Comparison of ENCODE assay signal across 14 cellular contexts in genomic region chr2:100141906-100142305, GRCh38. TPM values are rescaled to one million over a fixed set of nuclear protein-coding genes. Genes with fewer than 3 reads are reported as not detected.
A peak's percentile ranks its signal among the peaks of the same experiment; 100 is the strongest.
DNase-seq lines count a peak whose midpoint lies in the region; ATAC-seq and TF ChIP-seq lines count a peak whose summit lies in the region.
"Had no signal": no experiment of that assay in that cellular context is flagged by ENCODE, and none has a peak within 500 bp of the region (broad histone marks: within the 10 kb centered on the region; RNA-seq: fewer than 3 reads in every experiment).

No MANE protein-coding gene starts in this region.

- H3K9ac ChIP-seq in SU-DHL-6 (ENCODE audit: low read length), result peak overlapping the region; percentile 91

- no peaks in the 10 kb centered on the region for H3K27me3 ChIP-seq in SU-DHL-6 (ENCODE audit: low read length)
- H3K27me3 ChIP-seq: thyroid gland had no signal

- H3K79me2 ChIP-seq in SU-DHL-6 (ENCODE audit: insufficient read depth, low read length), result peaks cover 52% of the 10 kb centered on the region

- H3K9me2 ChIP-seq in SU-DHL-6 (replicated peaks; ENCODE audit: insufficient read depth, low read length), result no peaks in the 10 kb centered on the region

- DNase-seq in activated CD4-positive, CD25-positive, alpha-beta regulatory T cell treated with anti-CD3 and anti-CD28 coated beads, Interleukin-2, amount 50 U/mL, for 72 hours, result no peak
- no peak for DNase-seq in natural killer cell
- no peak for DNase-seq in NCI-H1436 (lab: John Stamatoyannopoulos, UW)
- no peak for DNase-seq in DMS79 treated with DMSO at 0.1 percent for 48 hours (lab: John Stamatoyannopoulos, UW)
- DNase-seq in pons (ENCODE audit: low spot score), result no peak
- DNase-seq: H9, NCI-H2107, PC-3, right cardiac atrium, T1000, thyroid gland had no signal

- peak overlapping the region in 1 of 2 donors; percentile 57 for H3K27ac Mint-ChIP-seq in natural killer cell
- H3K27ac Mint-ChIP-seq: H9 had no signal

- peaks cover 3% of the 10 kb centered on the region; the same call in 1 of the 2 replicates for H3F3A ChIP-seq in SU-DHL-6 (ENCODE audit: insufficient read depth)

- no peaks in the 10 kb centered on the region for H3K36me3 Mint-ChIP-seq in natural killer cell

- no peaks in the 10 kb centered on the region; the same call in 1 of the 2 replicates for H3K36me3 ChIP-seq in SU-DHL-6 (ENCODE audit: low read length)
- H3K36me3 ChIP-seq: thyroid gland had no signal

- H3K4me2 ChIP-seq in SU-DHL-6 (ENCODE audit: low read depth, low read length, poor library complexity, severe bottlenecking), result peak overlapping the region; percentile 80

- peak; percentile 19 to 26 for ATAC-seq in activated CD4-positive, CD25-positive, alpha-beta regulatory T cell treated with anti-CD3 and anti-CD28 coated beads, Interleukin-2, amount 50 U/mL, for 24 hours
- peak; percentile 12 for ATAC-seq in GM21737 (IDR thresholded peaks at IDR 0.05; ENCODE audit: unreplicated experiment)
- no peak for ATAC-seq in natural killer cell
- ATAC-seq: PC-3, right cardiac atrium had no signal

- no peaks in the 10 kb centered on the region for H3K9me3 ChIP-seq in SU-DHL-6 (ENCODE audit: insufficient read depth, low read length)
- H3K9me3 ChIP-seq: thyroid gland had no signal

- peaks cover 0 to 3% of the 10 kb centered on the region in 2 donors for H3K9me3 Mint-ChIP-seq in natural killer cell

- peaks cover 31 to 66% of the 10 kb centered on the region in 2 donors for H3K27me3 Mint-ChIP-seq in natural killer cell (ENCODE audit: low read depth in 2 of 2)

- peaks cover 19 to 45% of the 10 kb centered on the region in 2 donors for H3K4me1 Mint-ChIP-seq in natural killer cell
- H3K4me1 Mint-ChIP-seq: H9 had no signal

- peak overlapping the region; percentile 66 for H3K4me3 Mint-ChIP-seq in natural killer cell
- H3K4me3 Mint-ChIP-seq: H9 had no signal

- 0 out of 2 replicates have a peak, but pooled peaks cover 2% of the 10 kb centered on the region for H4K20me1 ChIP-seq in SU-DHL-6 (ENCODE audit: low read depth, low read length)

- peak overlapping the region; percentile 92 for H3K27ac ChIP-seq in SU-DHL-6 (ENCODE audit: low read depth, low read length)
- H3K27ac ChIP-seq: thyroid gland had no signal

- TF ChIP-seq CTCF in SU-DHL-6 (IDR thresholded peaks at IDR 0.05; ENCODE audit: insufficient read depth, low read length, poor library complexity, severe bottlenecking) (no peak), natural killer cell (IDR thresholded peaks at IDR 0.05) (no peak)

- H2AFZ ChIP-seq in SU-DHL-6 (ENCODE audit: low read depth, low read length, severe bottlenecking), result peak overlapping the region; percentile 32

- intact Hi-C loops in natural killer cell (cut with micrococcal nuclease), result no loop called here

- peak overlapping the region; percentile 87 for H3K4me3 ChIP-seq in SU-DHL-6 (ENCODE audit: insufficient read depth, low read length, poor library complexity, severe bottlenecking)
- H3K4me3 ChIP-seq: thyroid gland had no signal

RNA-seq across cellular contexts. Expression of gene AFF3, which starts 0.5 kb away (rescaled TPM):
- total RNA-seq in natural killer cell, result 1 to 10 TPM; 4.6 to 9.6 (median 5.6) TPM

Comparison
In these comparisons a context has a peak if more than half of its experiments do, and no peak if none do; other contexts are left out.
1. ATAC-seq: peak in activated CD4-positive, CD25-positive, alpha-beta regulatory T cell treated with anti-CD3 and anti-CD28 coated beads, Interleukin-2, amount 50 U/mL, for 24 hours (2 of 2) and GM21737 (single experiment); none in natural killer cell (0 of 3).